In genomic region chr3:23916152-23916885, GRCh38 we compare ENCODE assay signal across 8 cellular contexts. TPM values are rescaled to one million over a fixed set of nuclear protein-coding genes. Genes with fewer than 3 reads are reported as not detected.
DNase-seq lines count a peak whose midpoint lies in the region; ATAC-seq, FAIRE-seq and TF ChIP-seq lines count a peak whose summit lies in the region.

No MANE protein-coding gene starts in this region.

- intact Hi-C loops in stomach (cut with DNase I; ENCODE audit: low total_unique reads), result no loop called here

- H3K9me1 ChIP-seq in keratinocyte (ENCODE audit: control insufficient read depth, extremely low read depth, insufficient read depth, low read length), result no peaks in the 10 kb centered on the region

- H3K27ac ChIP-seq in angular gyrus (ENCODE audit: low read depth, low read length) (peak overlapping the region; percentile 87), keratinocyte (ENCODE audit: control insufficient read depth, insufficient read depth, low read length) (peak overlapping the region; percentile 86), stomach (peak overlapping the region; percentile 89 to 97 (median 96))

- peaks cover 30% of the 10 kb centered on the region for H3K79me2 ChIP-seq in keratinocyte (ENCODE audit: control insufficient read depth, insufficient read depth, low read length)

- H3K36me3 ChIP-seq in keratinocyte (ENCODE audit: control insufficient read depth in 2 of 2, extremely low read depth in 1 of 2, insufficient read depth in 2 of 2, low read length in 2 of 2) (peaks cover 7 to 24% of the 10 kb centered on the region in 2 experiments), stomach (peaks cover 17 to 35% (median 31%) of the 10 kb centered on the region in 4 donors)

- FAIRE-seq in keratinocyte (lab: Jason Lieb, UNC), result no peak

- DNase-seq in CD1c-positive myeloid dendritic cell (ENCODE audit: extremely low spot score), result peak; percentile 15
- DNase-seq in keratinocyte (ENCODE audit: low read depth, low spot score), result no peak
- DNase-seq in stomach, result no peak
- no peak for DNase-seq in AG20443 (ENCODE audit: low spot score)
- no peak for DNase-seq in glomerular visceral epithelial cell (ENCODE audit: extremely low spot score)

- no peak for TF ChIP-seq EP300 in stomach (IDR thresholded peaks at IDR 0.05)

- 1 to 2% (median 1%) methylated on average over 45 to 48 of the region's 48 CpGs for WGBS in stomach, 5 donors

- H3K9me3 ChIP-seq in keratinocyte (ENCODE audit: control insufficient read depth, low read depth, low read length), result no peaks in the 10 kb centered on the region
- H3K9me3 ChIP-seq in stomach, result no peaks in the 10 kb centered on the region

- H3K4me1 ChIP-seq in keratinocyte (ENCODE audit: control insufficient read depth, extremely low read depth, insufficient read depth, low read length), result peaks cover 16% of the 10 kb centered on the region
- peaks cover 27 to 67% (median 53%) of the 10 kb centered on the region in 4 donors for H3K4me1 ChIP-seq in stomach

- no peak for TF ChIP-seq CTCF in keratinocyte (optimal IDR thresholded peaks at IDR 0.05 in 1 of 3, IDR thresholded peaks at IDR 0.05 in 1 of 3, conservative IDR thresholded peaks at IDR 0.05 in 1 of 3; ENCODE audit: extremely low read depth in 1 of 3, insufficient read depth in 2 of 3, low read length in 3 of 3)
- no peak for TF ChIP-seq CTCF in stomach (IDR thresholded peaks at IDR 0.05)

- peak; percentile 56 for ATAC-seq in GM19452 (IDR thresholded peaks at IDR 0.05; ENCODE audit: unreplicated experiment)
- peak; percentile 43 for ATAC-seq in HG03439 (IDR thresholded peaks at IDR 0.05; ENCODE audit: unreplicated experiment)

- H3K9ac ChIP-seq in keratinocyte (ENCODE audit: control insufficient read depth, extremely low read depth, insufficient read depth, low read length), result peak overlapping the region; percentile 97

- H4K20me1 ChIP-seq in keratinocyte (ENCODE audit: control insufficient read depth, extremely low read depth, insufficient read depth, low read length), result peaks cover 17% of the 10 kb centered on the region

- peak overlapping the region; percentile 88 for H2AFZ ChIP-seq in keratinocyte (ENCODE audit: control insufficient read depth, low read length)

- TF ChIP-seq POLR2A in stomach (IDR thresholded peaks at IDR 0.05), result no peak

- H3K27me3 ChIP-seq in keratinocyte (ENCODE audit: control insufficient read depth, extremely low read depth, insufficient read depth, low read length), result no peaks in the 10 kb centered on the region
- no peaks in the 10 kb centered on the region for H3K27me3 ChIP-seq in stomach

- peak overlapping the region; percentile 83 for H3K4me2 ChIP-seq in keratinocyte (ENCODE audit: control insufficient read depth, extremely low read depth, insufficient read depth, low read depth, low read length)

- dilution Hi-C loops in keratinocyte (cut with MboI; ENCODE audit: extremely low pct_ligation_motif_present, low sequenced_read_pairs), result no loop called here

- H3K4me3 ChIP-seq in keratinocyte (ENCODE audit: control insufficient read depth in 2 of 3, extremely low read depth in 1 of 3, insufficient read depth in 2 of 3, low read depth in 1 of 3, low read length in 3 of 3) (peak overlapping the region; percentile 70 to 99 (median 91)), stomach (peak overlapping the region; percentile 79 to 98 (median 85))

RNA-seq across cellular contexts. Expression of gene NKIRAS1, which starts 0.5 kb away (rescaled TPM):
- polyA plus RNA-seq in keratinocyte, result 6.4 to 10.7 TPM (median 7.8 TPM) in 3 replicates
- polyA plus RNA-seq in keratinocyte (2011; ENCODE audit: low read depth), result 13.0 TPM
- polyA plus RNA-seq in keratinocyte (2011; cell fraction: cytosol; rRNA removed), result 7.3 and 12.8 TPM in 2 replicates
- 8.1 and 12.8 TPM in 2 replicates for polyA plus RNA-seq in keratinocyte (2011; cell fraction: nucleus; rRNA removed)
- 6.0 and 7.7 TPM in 2 replicates for polyA plus RNA-seq in keratinocyte (2012; ENCODE audit: low replicate concordance)
- 1.3 to 6.6 TPM (median 3.9 TPM) in 3 replicates for polyA minus RNA-seq in keratinocyte
- polyA minus RNA-seq in keratinocyte (2011; cell fraction: cytosol; rRNA and poly(A)+ RNA removed), result 7.7 TPM
- 3.2 and 7.1 TPM in 2 replicates for polyA minus RNA-seq in keratinocyte (2011; cell fraction: nucleus; rRNA and poly(A)+ RNA removed)
- total RNA-seq in stomach, result 10 to 100 TPM in 2 of 5 donors, 1 to 10 TPM in 1, under 1 TPM in 1, not detected in 1; 0.87 to 18.3 (median 8.9) TPM
- polyA plus RNA-seq in stomach, result 1 to 10 TPM; 5.9 to 9.6 (median 7.6) TPM

RNA-seq across cellular contexts. Expression of gene RPL15, which starts 0.6 kb away (rescaled TPM):
- polyA plus RNA-seq in keratinocyte (3,052 to 3,406 TPM (median 3,375 TPM) in 3 replicates), stomach (1,000 to 10,000 TPM; 3,661 to 4,768 (median 4,326) TPM)
- polyA plus RNA-seq in keratinocyte (2011; ENCODE audit: low read depth), result 859 TPM
- polyA plus RNA-seq in keratinocyte (2011; cell fraction: cytosol; rRNA removed), result 3,790 and 4,140 TPM in 2 replicates
- 1,088 and 1,197 TPM in 2 replicates for polyA plus RNA-seq in keratinocyte (2011; cell fraction: nucleus; rRNA removed)
- 2,404 and 3,418 TPM in 2 replicates for polyA plus RNA-seq in keratinocyte (2012; ENCODE audit: low replicate concordance)
- 1,221 to 2,039 TPM (median 1,400 TPM) in 3 replicates for polyA minus RNA-seq in keratinocyte
- polyA minus RNA-seq in keratinocyte (2011; cell fraction: cytosol; rRNA and poly(A)+ RNA removed), result 1,819 TPM
- 303 and 392 TPM in 2 replicates for polyA minus RNA-seq in keratinocyte (2011; cell fraction: nucleus; rRNA and poly(A)+ RNA removed)
- 1,000 to 10,000 TPM in 4 of 5 donors, 100 to 1,000 TPM in 1; 121 to 3,139 (median 1,087) TPM for total RNA-seq in stomach

RNA-seq across cellular contexts. Expression of gene NR1D2, which starts 28.8 kb away (rescaled TPM):
- polyA plus RNA-seq in keratinocyte (3.8 to 10.3 TPM (median 8.7 TPM) in 3 replicates), stomach (10 to 100 TPM in 1 of 3 donors, 1 to 10 TPM in 2; 5.5 to 23.2 (median 9.1) TPM)
- 27.1 TPM for polyA plus RNA-seq in keratinocyte (2011; ENCODE audit: low read depth)
- 4.8 and 6.8 TPM in 2 replicates for polyA plus RNA-seq in keratinocyte (2011; cell fraction: cytosol; rRNA removed)
- polyA plus RNA-seq in keratinocyte (2011; cell fraction: nucleus; rRNA removed), result 4.8 and 6.0 TPM in 2 replicates
- 7.4 and 18.1 TPM in 2 replicates for polyA plus RNA-seq in keratinocyte (2012; ENCODE audit: low replicate concordance)
- 4.6 to 28.4 TPM (median 7.6 TPM) in 3 replicates for polyA minus RNA-seq in keratinocyte
- 13.6 TPM for polyA minus RNA-seq in keratinocyte (2011; cell fraction: cytosol; rRNA and poly(A)+ RNA removed)
- polyA minus RNA-seq in keratinocyte (2011; cell fraction: nucleus; rRNA and poly(A)+ RNA removed), result 5.4 and 16.9 TPM in 2 replicates
- 100 to 1,000 TPM in 1 of 5 donors, 10 to 100 TPM in 3, 1 to 10 TPM in 1; 9.8 to 105 (median 35.1) TPM for total RNA-seq in stomach
